ENCODE assay signal across 14 cellular contexts in genomic region chr7:83594076-83594475, GRCh38. TPM values are rescaled to one million over a fixed set of nuclear protein-coding genes. Genes with fewer than 3 reads are reported as not detected.
DNase-seq lines count a peak whose midpoint lies in the region; TF ChIP-seq lines count a peak whose summit lies in the region.
"Had no signal": no experiment of that assay in that cellular context is flagged by ENCODE, and none has a peak within 500 bp of the region (broad histone marks: within the 10 kb centered on the region; RNA-seq: fewer than 3 reads in every experiment).

No MANE protein-coding gene starts in this region.

- DNase-seq in DMS53 (lab: John Stamatoyannopoulos, UW) (peak; percentile 97), NCI-H1417 treated with DMSO at 0.1 percent for 48 hours (lab: John Stamatoyannopoulos, UW) (peak; percentile 78), NCI-H345 (lab: John Stamatoyannopoulos, UW) (peak; percentile 48), SHP77 (lab: John Stamatoyannopoulos, UW) (peak; percentile 87 to 88), erythroblast (lab: John Stamatoyannopoulos, UW) (no peak), H4 (ENCODE audit: low spot score) (no peak), AG20443 (ENCODE audit: low spot score) (no peak)
- DNase-seq: ACHN; CD4-positive, alpha-beta memory T cell; Karpas-422; MM.1S; NCI-H187; T-helper 9 cell had no signal

- no peak for TF ChIP-seq POLR2A in erythroblast (IDR thresholded peaks at IDR 0.05; ENCODE audit: low read length)

RNA-seq across cellular contexts. Expression of gene SEMA3E, which starts 54.9 kb away (rescaled TPM):
- 8.0 and 9.4 TPM in 2 replicates for total RNA-seq in H4 (2014; rRNA removed; shearing (Covaris generic))
- total RNA-seq: B cell; CD4-positive, alpha-beta memory T cell had no signal

Comparison
In these comparisons a context has a peak if more than half of its experiments do, and no peak if none do; other contexts are left out.
1. DNase-seq: peak in DMS53 (single experiment), NCI-H1417 treated with DMSO at 0.1 percent for 48 hours (single experiment), NCI-H345 (single experiment) and SHP77 (2 of 2); none in erythroblast (0 of 2), H4 (single experiment) and AG20443 (single experiment).